10 cellular contexts compared by ENCODE assay signal in genomic region chr2:191611614-191612013, GRCh38.
DNase-seq lines count a peak whose midpoint lies in the region; ATAC-seq and TF ChIP-seq lines count a peak whose summit lies in the region.
"Had no signal": no experiment of that assay in that cellular context is flagged by ENCODE, and none has a peak within 500 bp of the region (broad histone marks: within the 10 kb centered on the region; RNA-seq: fewer than 3 reads in every experiment).

No MANE protein-coding gene starts in this region.

- H3K27me3 Mint-ChIP-seq in CD4-positive, alpha-beta memory T cell, result no peaks in the 10 kb centered on the region
- H3K27me3 Mint-ChIP-seq: activated naive CD4-positive, alpha-beta T cell treated with anti-CD3 and anti-CD28 coated beads, Interleukin-2, amount 50 U/mL, for 24 hours had no signal

- intact Hi-C loops in left ventricle myocardium superior (cut with micrococcal nuclease), result no loop called here
- intact Hi-C loops in esophagus squamous epithelium (cut with DNase I), result no loop called here
- intact Hi-C loops in CD4-positive, alpha-beta memory T cell (cut with micrococcal nuclease), result no loop called here

- CTCF ChIA-PET in CD4-positive, alpha-beta memory T cell (lab: Charles Lee; ENCODE audit: partially characterized antibody), result no interaction called here

- DNase-seq in left ventricle myocardium superior, result no peak
- no peak for DNase-seq in esophagus squamous epithelium (lab: John Stamatoyannopoulos, UW)
- DNase-seq in CD4-positive, alpha-beta memory T cell, result no peak
- DNase-seq in GM19240 (ENCODE audit: insufficient read length, low spot score), result no peak
- no peak for DNase-seq in SW 1271 (lab: John Stamatoyannopoulos, UW)
- DNase-seq: NCI-H187 treated with DMSO at 0.1 percent for 48 hours had no signal

- no peaks in the 10 kb centered on the region for H3K36me3 ChIP-seq in esophagus squamous epithelium
- H3K36me3 ChIP-seq in CD4-positive, alpha-beta memory T cell (ENCODE audit: insufficient read depth, low read length), result no peaks in the 10 kb centered on the region

- ATAC-seq in GM18502 (IDR thresholded peaks at IDR 0.05; ENCODE audit: poor library complexity, unreplicated experiment), result peak; percentile 98
- peak; percentile 99 for ATAC-seq in GM21576 (IDR thresholded peaks at IDR 0.05; ENCODE audit: unreplicated experiment)
- ATAC-seq in HG03520 (IDR thresholded peaks at IDR 0.05; ENCODE audit: unreplicated experiment), result peak; percentile 97
- ATAC-seq in left ventricle myocardium superior, result peak; percentile 31

- H3K36me3 Mint-ChIP-seq in CD4-positive, alpha-beta memory T cell, result no peaks in the 10 kb centered on the region
- H3K36me3 Mint-ChIP-seq: activated naive CD4-positive, alpha-beta T cell treated with anti-CD3 and anti-CD28 coated beads, Interleukin-2, amount 50 U/mL, for 24 hours had no signal

- no peak overlapping the region for H3K4me3 Mint-ChIP-seq in CD4-positive, alpha-beta memory T cell
- H3K4me3 Mint-ChIP-seq: activated naive CD4-positive, alpha-beta T cell treated with anti-CD3 and anti-CD28 coated beads, Interleukin-2, amount 50 U/mL, for 24 hours had no signal

- no peak overlapping the region for H3K4me3 ChIP-seq in esophagus squamous epithelium
- no peak overlapping the region for H3K4me3 ChIP-seq in CD4-positive, alpha-beta memory T cell (ENCODE audit: low read length in 2 of 2)

- H3K9me3 Mint-ChIP-seq in CD4-positive, alpha-beta memory T cell, result peaks cover 0 to 2% (median 0%) of the 10 kb centered on the region in 8 donors
- H3K9me3 Mint-ChIP-seq: activated naive CD4-positive, alpha-beta T cell treated with anti-CD3 and anti-CD28 coated beads, Interleukin-2, amount 50 U/mL, for 24 hours had no signal

- POLR2A ChIA-PET in CD4-positive, alpha-beta memory T cell (lab: Charles Lee; ENCODE audit: partially characterized antibody), result interaction anchor here (0.6 to 1.9 kb wide), 2 partner anchors 20 to 66 kb away, joined by 3 to 10 read pairs; partner anchors contain the start of gene NABP1

- no peaks in the 10 kb centered on the region for H3K9me3 ChIP-seq in esophagus squamous epithelium
- no peaks in the 10 kb centered on the region for H3K9me3 ChIP-seq in CD4-positive, alpha-beta memory T cell (ENCODE audit: control insufficient read depth in 1 of 2, low read length in 2 of 2)

- no peak for TF ChIP-seq CTCF in esophagus squamous epithelium (IDR thresholded peaks at IDR 0.05)

- peaks cover 0 to 5% (median 0%) of the 10 kb centered on the region in 3 donors for H3K4me1 ChIP-seq in esophagus squamous epithelium
- peaks cover 1% of the 10 kb centered on the region for H3K4me1 ChIP-seq in CD4-positive, alpha-beta memory T cell (ENCODE audit: insufficient read depth, low read length)

- H3K27ac Mint-ChIP-seq in CD4-positive, alpha-beta memory T cell, result no peak overlapping the region
- H3K27ac Mint-ChIP-seq: activated naive CD4-positive, alpha-beta T cell treated with anti-CD3 and anti-CD28 coated beads, Interleukin-2, amount 50 U/mL, for 24 hours had no signal

- no peaks in the 10 kb centered on the region for H3K27me3 ChIP-seq in esophagus squamous epithelium
- H3K27me3 ChIP-seq in CD4-positive, alpha-beta memory T cell (ENCODE audit: insufficient read depth, low read length), result no peaks in the 10 kb centered on the region

- no peak overlapping the region for H3K27ac ChIP-seq in esophagus squamous epithelium
- H3K27ac ChIP-seq in CD4-positive, alpha-beta memory T cell (ENCODE audit: low read depth, low read length), result no peak overlapping the region

- 69 to 79% methylated on average over 1 to 3 of the region's 3 CpGs for WGBS in esophagus squamous epithelium, 2 donors

- H3K4me1 Mint-ChIP-seq in CD4-positive, alpha-beta memory T cell, result peaks cover 1 to 7% (median 4%) of the 10 kb centered on the region in 4 donors

- no peak for TF ChIP-seq POLR2A in esophagus squamous epithelium (IDR thresholded peaks at IDR 0.05)

Comparison
In these comparisons a context has a peak if more than half of its experiments do, and no peak if none do; other contexts are left out.
1. ATAC-seq: peak in every context shown above with its lines; median percentile 99 in GM21576; 98 in GM18502; 97 in HG03520; 31 in left ventricle myocardium superior.